24 cellular contexts compared by ENCODE assay signal in the genomic region with DNA sequence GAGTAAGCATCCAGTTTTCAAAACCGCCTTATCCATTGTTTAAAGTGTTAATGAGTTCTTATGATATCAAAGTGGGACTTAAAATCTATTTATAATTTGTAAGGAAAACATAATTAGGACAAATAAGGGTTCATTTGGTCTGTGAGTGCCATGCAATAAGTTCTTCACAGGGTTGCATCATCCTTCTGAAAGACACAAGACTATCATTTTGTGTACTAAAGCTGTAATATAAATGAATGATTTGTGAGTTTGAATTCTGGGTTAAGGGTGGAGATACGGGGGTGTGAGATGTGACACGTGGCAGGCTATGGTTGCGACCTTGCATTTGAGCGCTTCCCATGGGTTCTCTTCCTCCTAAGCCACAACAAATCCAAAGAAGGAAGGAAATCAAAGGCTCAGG. TPM values are rescaled to one million over a fixed set of nuclear protein-coding genes. Genes with fewer than 3 reads are reported as not detected.
A peak's percentile ranks its signal among the peaks of the same experiment; 100 is the strongest.
DNase-seq lines count a peak whose midpoint lies in the region; ATAC-seq, FAIRE-seq and TF ChIP-seq lines count a peak whose summit lies in the region.
"Had no signal": no experiment of that assay in that cellular context is flagged by ENCODE, and none has a peak within 500 bp of the region (broad histone marks: within the 10 kb centered on the region; RNA-seq: fewer than 3 reads in every experiment).

No MANE protein-coding gene starts in this region.

- intact Hi-C loops in K562 (cut with micrococcal nuclease), result no loop called here

- H3K4me2 ChIP-seq in GM23248 (ENCODE audit: unreplicated experiment) (no peak overlapping the region), GM23338 (no peak overlapping the region), K562 (ENCODE audit: insufficient read depth, low read length) (no peak overlapping the region), Karpas-422 (ENCODE audit: low read depth, low read length, poor library complexity, severe bottlenecking) (no peak overlapping the region)
- H3K4me2 ChIP-seq: PC-9 had no signal

- peaks cover 26% of the 10 kb centered on the region for H3K4me1 ChIP-seq in GM23248 (ENCODE audit: insufficient read depth)
- no peaks in the 10 kb centered on the region; the same call in 1 of the 2 replicates for H3K4me1 ChIP-seq in GM23338 (ENCODE audit: insufficient read depth)
- H3K4me1 ChIP-seq in K562 (replicated peaks in 1 of 2; ENCODE audit: control insufficient read depth in 2 of 2, insufficient read depth in 2 of 2, low read length in 2 of 2), result peaks cover 2 to 11% of the 10 kb centered on the region in 2 experiments; a peak in 3 of 5 replicates
- H3K4me1 ChIP-seq in muscle layer of colon (ENCODE audit: insufficient read depth, low read length), result peaks cover 48% of the 10 kb centered on the region
- peaks cover 49% of the 10 kb centered on the region for H3K4me1 ChIP-seq in suprapubic skin
- H3K4me1 ChIP-seq in Karpas-422 (ENCODE audit: low read length), result no peaks in the 10 kb centered on the region
- H3K4me1 ChIP-seq: SJCRH30 had no signal

- H4K20me1 ChIP-seq in GM23248 (ENCODE audit: insufficient read depth) (no peaks in the 10 kb centered on the region), GM23338 (replicated peaks; ENCODE audit: insufficient read depth) (peaks cover 39% of the 10 kb centered on the region), K562 (replicated peaks; ENCODE audit: control insufficient read depth, insufficient read depth, low read length) (peaks cover 11% of the 10 kb centered on the region; the same call in 1 of the 2 replicates), Karpas-422 (ENCODE audit: insufficient read depth, low read depth, low read length) (peaks cover 73% of the 10 kb centered on the region)

- H2AFZ ChIP-seq in GM23248 (no peak overlapping the region), GM23338 (no peak overlapping the region), K562 (ENCODE audit: low read depth, low read length) (no peak overlapping the region), Karpas-422 (ENCODE audit: low read length) (no peak overlapping the region)
- H2AFZ ChIP-seq: PC-9 had no signal

- TF ChIP-seq RAD21 in K562 (CRISPR knock-in tag; conservative IDR thresholded peaks at IDR 0.05 in 1 of 2, IDR thresholded peaks at IDR 0.05 in 1 of 2), result no peak

- H3K4me1 Mint-ChIP-seq in GM23338, result peaks cover 24% of the 10 kb centered on the region

- H3K27ac ChIP-seq in GM23248, result no peak overlapping the region
- no peak overlapping the region for H3K27ac ChIP-seq in GM23338 (ENCODE audit: low read depth)
- no peak overlapping the region for H3K27ac ChIP-seq in K562 (ENCODE audit: extremely low read depth, low read depth, low read length)
- H3K27ac ChIP-seq in muscle layer of colon (ENCODE audit: low read depth, low read length), result peak overlapping the region; percentile 16
- H3K27ac ChIP-seq in suprapubic skin, result no peak overlapping the region
- no peak overlapping the region for H3K27ac ChIP-seq in Karpas-422 (ENCODE audit: low read length)
- H3K27ac ChIP-seq: PC-9, SJCRH30 had no signal

- H3K9ac ChIP-seq in GM23248, result no peak overlapping the region
- H3K9ac ChIP-seq in K562 (ENCODE audit: insufficient read depth in 1 of 2, low read depth in 2 of 2, low read length in 2 of 2), result no peak overlapping the region
- H3K9ac ChIP-seq in muscle layer of colon (ENCODE audit: low read length), result no peak overlapping the region
- no peak overlapping the region for H3K9ac ChIP-seq in Karpas-422 (ENCODE audit: low read length)

- no peak for ATAC-seq in GM23338
- ATAC-seq in K562, result no peak
- ATAC-seq: HCT116, Right ventricle myocardium inferior had no signal

- no peaks in the 10 kb centered on the region for H3K27me3 Mint-ChIP-seq in GM23338 (ENCODE audit: insufficient read depth, low read depth, poor library complexity)
- H3K27me3 Mint-ChIP-seq: CD4-positive, alpha-beta memory T cell had no signal

- CTCF ChIA-PET in K562 (lab: Yijun Ruan, JAX; ENCODE audit: low intra/inter-chr PET ratio), result no interaction called here

- no peak for FAIRE-seq in K562 (lab: Jason Lieb, UNC)
- FAIRE-seq: G401.6 had no signal

- WGBS in GM23248 (ENCODE audit: low coverage in 1 of 2, low lambda C conversion rate in 2 of 2, missing lambda C conversion rate in 2 of 2), 2 experiments, result 91 to 95% methylated on average over 5 of the region's 5 CpGs
- WGBS in K562 (ENCODE audit: insufficient coverage, low coverage, missing lambda C conversion rate), result 63% methylated on average over 5 of the region's 5 CpGs
- 88% methylated on average over 5 of the region's 5 CpGs for WGBS in suprapubic skin

- in situ Hi-C loops in GM23248 (cut with MboI), result no loop called here
- in situ Hi-C loops in K562 (cut with MboI), result no loop called here

- H3K36me3 ChIP-seq in GM23248 (ENCODE audit: low read depth) (no peaks in the 10 kb centered on the region), GM23338 (ENCODE audit: insufficient read depth) (no peaks in the 10 kb centered on the region), K562 (ENCODE audit: control insufficient read depth, insufficient read depth, low read length) (peaks cover 12% of the 10 kb centered on the region), muscle layer of colon (ENCODE audit: insufficient read depth, low read length) (no peaks in the 10 kb centered on the region), suprapubic skin (no peaks in the 10 kb centered on the region), Karpas-422 (ENCODE audit: insufficient read depth, low read length) (no peaks in the 10 kb centered on the region)
- H3K36me3 ChIP-seq: MG63, SJCRH30 had no signal

- TF ChIP-seq CTCF in GM23338 (conservative IDR thresholded peaks at IDR 0.05; ENCODE audit: low read depth in 2 of 2), result no peak
- no peak for TF ChIP-seq CTCF in K562 (IDR thresholded peaks at IDR 0.05 in 2 of 3, conservative IDR thresholded peaks at IDR 0.05 in 1 of 3; ENCODE audit: insufficient read depth in 2 of 3, low read depth in 1 of 3, low read length in 3 of 3)
- TF ChIP-seq CTCF in suprapubic skin (IDR thresholded peaks at IDR 0.05), result no peak

- H3F3A ChIP-seq in GM23248 (ENCODE audit: insufficient read depth) (peaks cover 20% of the 10 kb centered on the region), GM23338 (replicated peaks; ENCODE audit: low read depth) (no peaks in the 10 kb centered on the region)

- no peaks in the 10 kb centered on the region for H3K9me3 ChIP-seq in GM23248 (ENCODE audit: low read depth)
- H3K9me3 ChIP-seq in K562 (replicated peaks; ENCODE audit: control insufficient read depth, insufficient read depth, low read depth, low read length), result no peaks in the 10 kb centered on the region
- no peaks in the 10 kb centered on the region for H3K9me3 ChIP-seq in muscle layer of colon (ENCODE audit: low read length)
- H3K9me3 ChIP-seq in suprapubic skin, result no peaks in the 10 kb centered on the region
- H3K9me3 ChIP-seq in Karpas-422 (ENCODE audit: low read length), result no peaks in the 10 kb centered on the region
- H3K9me3 ChIP-seq: MG63, SJCRH30 had no signal

- H3K36me3 Mint-ChIP-seq in GM23338 (ENCODE audit: low read depth), result no peaks in the 10 kb centered on the region

- H3K4me3 ChIP-seq in GM23248 (no peak overlapping the region), GM23338 (no peak overlapping the region), K562 (no peak overlapping the region), muscle layer of colon (ENCODE audit: low read depth in 1 of 2, low read length in 2 of 2) (no peak overlapping the region), suprapubic skin (no peak overlapping the region), Karpas-422 (ENCODE audit: low read length) (no peak overlapping the region)
- H3K4me3 ChIP-seq: MG63, PC-9, SJCRH30 had no signal

- H3K9me1 ChIP-seq in K562 (ENCODE audit: control insufficient read depth, insufficient read depth, low read length), result no peaks in the 10 kb centered on the region

- H3K79me2 ChIP-seq in GM23248 (ENCODE audit: insufficient read depth) (peaks cover 88% of the 10 kb centered on the region), GM23338 (replicated peaks; ENCODE audit: insufficient read depth) (peaks cover 99% of the 10 kb centered on the region), K562 (ENCODE audit: control insufficient read depth, insufficient read depth, low read length) (peaks cover 80% of the 10 kb centered on the region), Karpas-422 (ENCODE audit: low read length) (peaks cover 18% of the 10 kb centered on the region)

- H3K9me2 ChIP-seq in GM23248 (ENCODE audit: insufficient read depth), result no peaks in the 10 kb centered on the region
- H3K9me2 ChIP-seq in GM23338 (ENCODE audit: insufficient read depth), result no peaks in the 10 kb centered on the region
- no peaks in the 10 kb centered on the region for H3K9me2 ChIP-seq in Karpas-422 (replicated peaks; ENCODE audit: insufficient read depth, low read length)

- peak; percentile 3 for DNase-seq in GM23248
- no peak for DNase-seq in GM23338 (ENCODE audit: low spot score)
- no peak for DNase-seq in K562 (ENCODE audit: extremely low read depth in 1 of 4, low spot score in 3 of 4)
- DNase-seq in suprapubic skin (ENCODE audit: low spot score in 2 of 2), result no peak
- no peak for DNase-seq in middle frontal gyrus (ENCODE audit: extremely low spot score, low spot score)
- no peak for DNase-seq in Karpas-422
- DNase-seq in DMS153 (lab: John Stamatoyannopoulos, UW), result no peak
- DNase-seq: C1 segment of cervical spinal cord; CD4-positive, alpha-beta memory T cell; COR-L47; KBM-7; MG63; NCI-H1105 treated with DMSO at 0.1 percent for 48 hours; NCI-H2029; NCI-H446 treated with DMSO at 0.1 percent for 48 hours; NCI-H526; NCI-H82; NK-92 treated with Interleukin-12 subunit alpha and Interleukin-12 subunit beta, amount 100 ng/mL, for 24 hours; PC-9; SJCRH30 had no signal

- TF ChIP-seq POLR2A in K562 (conservative IDR thresholded peaks at IDR 0.05) (no peak), suprapubic skin (IDR thresholded peaks at IDR 0.05) (no peak)

- H3K9me3 Mint-ChIP-seq in GM23338, result no peaks in the 10 kb centered on the region
- H3K9me3 Mint-ChIP-seq: CD4-positive, alpha-beta memory T cell had no signal

- H3K27me3 ChIP-seq in GM23248 (replicated peaks; ENCODE audit: insufficient read depth) (no peaks in the 10 kb centered on the region), GM23338 (ENCODE audit: insufficient read depth) (no peaks in the 10 kb centered on the region), K562 (ENCODE audit: control insufficient read depth in 2 of 2, insufficient read depth in 2 of 2, low read length in 2 of 2) (no peaks in the 10 kb centered on the region), muscle layer of colon (ENCODE audit: control insufficient read depth in 1 of 2, insufficient read depth in 2 of 2, low read length in 2 of 2) (no peaks in the 10 kb centered on the region), suprapubic skin (no peaks in the 10 kb centered on the region), Karpas-422 (ENCODE audit: low read length) (no peaks in the 10 kb centered on the region)
- H3K27me3 ChIP-seq: MG63, SJCRH30 had no signal

- TF ChIP-seq EP300 in K562 (IDR thresholded peaks at IDR 0.05; ENCODE audit: low read length) (no peak), suprapubic skin (IDR thresholded peaks at IDR 0.05) (no peak)

- no peak overlapping the region for H3K4me3 Mint-ChIP-seq in GM23338
- H3K4me3 Mint-ChIP-seq: CD4-positive, alpha-beta memory T cell had no signal

- 0 out of 2 replicates have a peak overlapping the region, but pooled peaks have one; percentile 3 for H3K27ac Mint-ChIP-seq in GM23338
- H3K27ac Mint-ChIP-seq: CD4-positive, alpha-beta memory T cell had no signal

- BruUV-seq in K562 (replicated peaks; lab: Mats Ljungman, UMichigan), result no TSS peak

- POLR2A ChIA-PET in K562 (lab: Yijun Ruan, JAX), result interaction anchor here (0.6 kb wide), 1 partner anchor 453 kb away, joined by 3 read pairs; no protein-coding TSS in a partner anchor

RNA-seq across cellular contexts. Expression of a gene that starts 6.8 kb away (rescaled TPM):
- total RNA-seq in GM23248 (2014; rRNA removed; shearing (Covaris generic)), result 5.7 and 5.8 TPM in 2 replicates
- polyA plus RNA-seq in GM23248 (2016; fragmentation: Nextera tagmentation; extraction: Ambion mirVana) (1.6 and 2.1 TPM in 2 replicates), GM23338 (2016; fragmentation: Nextera tagmentation; extraction: Ambion mirVana) (7.5 and 8.1 TPM in 2 replicates), K562 (2011; rRNA removed) (6.2 and 6.8 TPM in 2 replicates), K562 (2014; fragmentation: Illumina TruSeq; extraction: Trizol) (2.3 and 2.5 TPM in 2 replicates), K562 (2014; fragmentation: Nextera tagmentation; extraction: Ambion mirVana) (1 to 10 TPM in 1 of 2 experiments, under 1 TPM in 1; 0.83 to 2.1 TPM), K562 (2014; rRNA removed) (3.3 and 3.5 TPM in 2 replicates)
- 28.5 and 29.4 TPM in 2 replicates for total RNA-seq in GM23338 (2014; rRNA removed; shearing (Covaris generic))
- 14.1 and 27.3 TPM in 2 replicates for total RNA-seq in K562 (2011; cell fraction: chromatin; rRNA removed; ENCODE audit: low replicate concordance)
- total RNA-seq in K562 (2011; cell fraction: nucleolus; rRNA removed), result 7.5 and 10.0 TPM in 2 replicates
- total RNA-seq in K562 (2011; cell fraction: nucleoplasm; rRNA removed), result 14.9 and 22.9 TPM in 2 replicates
- total RNA-seq in K562 (2014; rRNA removed) (5.2 and 6.4 TPM in 2 replicates), K562 (2014; rRNA removed; fragmentation: Illumina TruSeq; extraction: Trizol) (10.8 and 13.0 TPM in 2 replicates), K562 (2015; rRNA removed; fragmentation: Illumina TruSeq; extraction: Trizol) (9.7 and 10.3 TPM in 2 replicates), K562 (2021) (14.2 and 15.1 TPM in 2 replicates), suprapubic skin (100 to 1,000 TPM in 3 of 4 donors, 10 to 100 TPM in 1; 74.3 to 168 (median 130) TPM)
- polyA plus RNA-seq in K562 (2011; cell fraction: cytosol; rRNA removed), result 2.5 and 4.0 TPM in 2 replicates
- 5.1 and 6.8 TPM in 2 replicates for polyA plus RNA-seq in K562 (2011; cell fraction: nucleus; rRNA removed)
- polyA plus RNA-seq in K562 (2012), result 1.7 and 2.0 TPM in 2 replicates
- 33.1 and 33.6 TPM in 2 replicates for polyA minus RNA-seq in K562 (2011; rRNA and poly(A)+ RNA removed)
- 12.4 and 18.1 TPM in 2 replicates for polyA minus RNA-seq in K562 (2011; cell fraction: cytosol; rRNA and poly(A)+ RNA removed)
- 8.2 and 16.6 TPM in 2 replicates for polyA minus RNA-seq in K562 (2011; cell fraction: nucleus; rRNA and poly(A)+ RNA removed)
- total RNA-seq in Karpas-422 (2014; rRNA removed; shearing (Covaris generic); ENCODE audit: low replicate concordance), result 5.3 and 9.6 TPM in 2 replicates
